17 cellular contexts compared by ENCODE assay signal in the genomic region with DNA sequence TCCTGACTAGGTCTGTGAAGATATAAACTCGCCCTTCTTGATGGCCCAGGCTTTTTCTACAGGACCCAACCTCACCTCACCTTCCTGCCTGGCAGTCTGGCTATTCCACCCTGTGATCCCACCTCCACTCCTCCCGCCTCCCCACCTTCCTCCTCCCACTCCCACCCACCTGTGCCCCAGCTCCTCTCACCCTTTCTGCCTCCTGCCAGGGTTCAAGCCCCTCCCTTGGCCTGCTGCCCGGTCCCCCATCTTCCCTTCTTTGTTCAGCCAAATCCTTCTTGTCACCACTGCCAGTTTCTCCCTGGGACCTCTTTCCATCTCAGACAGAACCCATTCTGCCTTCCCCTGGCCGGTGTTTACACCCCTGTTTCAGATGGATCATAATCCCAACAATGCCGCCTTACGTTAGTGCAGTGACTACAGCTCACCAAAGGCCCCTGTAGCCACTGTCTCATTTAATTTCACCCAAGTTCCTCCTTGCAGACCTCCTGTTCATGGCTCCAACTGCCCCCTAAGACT.
DNase-seq lines count a peak whose midpoint lies in the region; ATAC-seq and TF ChIP-seq lines count a peak whose summit lies in the region.
"Had no signal": no experiment of that assay in that cellular context is flagged by ENCODE, and none has a peak within 500 bp of the region (broad histone marks: within the 10 kb centered on the region; RNA-seq: fewer than 3 reads in every experiment).

No MANE protein-coding gene starts in this region.

- ATAC-seq in activated naive CD8-positive, alpha-beta T cell treated with anti-CD3 and anti-CD28 coated beads, Interleukin-2, amount 50 U/mL, for 24 hours, result no peak
- ATAC-seq: A549 had no signal

- H3K36me3 Mint-ChIP-seq in activated naive CD8-positive, alpha-beta T cell treated with anti-CD3 and anti-CD28 coated beads, Interleukin-2, amount 50 U/mL, for 24 hours (ENCODE audit: low read depth), result peaks cover 51% of the 10 kb centered on the region

- peak overlapping the region; percentile 64 for H3K27ac Mint-ChIP-seq in activated naive CD8-positive, alpha-beta T cell treated with anti-CD3 and anti-CD28 coated beads, Interleukin-2, amount 50 U/mL, for 24 hours

- no peaks in the 10 kb centered on the region for H3K9me3 ChIP-seq in HEK293 (ENCODE audit: control insufficient read depth, insufficient read depth, low read depth, low read length)
- H3K9me3 ChIP-seq in sigmoid colon, result no peaks in the 10 kb centered on the region
- H3K9me3 ChIP-seq in A673 (ENCODE audit: low read depth, low read length, poor library complexity, severe bottlenecking), result no peaks in the 10 kb centered on the region
- H3K9me3 ChIP-seq: A549, Caco-2, MG63, Peyer's patch had no signal

- no peaks in the 10 kb centered on the region for H3K27me3 Mint-ChIP-seq in activated naive CD8-positive, alpha-beta T cell treated with anti-CD3 and anti-CD28 coated beads, Interleukin-2, amount 50 U/mL, for 24 hours

- TF ChIP-seq CTCF in HEK293 (tag by site-specific recombination; IDR thresholded peaks at IDR 0.05) (no peak), sigmoid colon (IDR thresholded peaks at IDR 0.05) (no peak), A673 (conservative IDR thresholded peaks at IDR 0.05; ENCODE audit: low read depth, low read length) (no peak)

- intact Hi-C loops in sigmoid colon (cut with DNase I), result no loop called here
- intact Hi-C loops in A673 (cut with micrococcal nuclease; ENCODE audit: unreplicated experiment), result no loop called here

- CTCF ChIA-PET in HEK293 (lab: Yijun Ruan, JAX) (no interaction called here), A673 (lab: Charles Lee) (no interaction called here)

- H3K36me3 ChIP-seq in HEK293 (ENCODE audit: control insufficient read depth in 2 of 2, insufficient read depth in 1 of 2, low read length in 2 of 2) (no peaks in the 10 kb centered on the region), sigmoid colon (no peaks in the 10 kb centered on the region), A673 (ENCODE audit: insufficient read depth, low read length, poor library complexity, severe bottlenecking) (no peaks in the 10 kb centered on the region)
- H3K36me3 ChIP-seq: MG63, Peyer's patch had no signal

- DNase-seq in activated T-cell treated with anti-CD3 and anti-CD28 coated beads, Interleukin-2, amount 50 U/mL, for 48 hours, result peak; percentile 2 to 13
- DNase-seq in activated T-cell treated with anti-CD3 and anti-CD28 coated beads for 4 hours (no peak), sigmoid colon (peak; percentile 54), A673 (ENCODE audit: low spot score) (no peak), C1 segment of cervical spinal cord (lab: John Stamatoyannopoulos, UW) (no peak), NCI-H510A (lab: John Stamatoyannopoulos, UW) (no peak)
- DNase-seq in activated naive CD8-positive, alpha-beta T cell treated with anti-CD3 and anti-CD28 coated beads, Interleukin-2, amount 50 U/mL, for 24 hours, result no peak
- DNase-seq: Caco-2, KG1, MG63, NCI-H1105, NCI-H1694 treated with DMSO at 0.1 percent for 48 hours, NCI-H345, NCI-H748 treated with DMSO at 0.1 percent for 48 hours, Peyer's patch had no signal

- POLR2A ChIA-PET in HEK293 (lab: Yijun Ruan, JAX) (no interaction called here), A673 (lab: Charles Lee; ENCODE audit: low non-redundant PET) (no interaction called here)

- peaks cover 37% of the 10 kb centered on the region for H3K4me1 Mint-ChIP-seq in activated naive CD8-positive, alpha-beta T cell treated with anti-CD3 and anti-CD28 coated beads, Interleukin-2, amount 50 U/mL, for 24 hours

- H3K27ac ChIP-seq in HEK293 (ENCODE audit: extremely low read depth, low read depth, low read length), result no peak overlapping the region
- no peak overlapping the region for H3K27ac ChIP-seq in sigmoid colon
- no peak overlapping the region for H3K27ac ChIP-seq in A673 (ENCODE audit: low read depth, low read length, poor library complexity, severe bottlenecking)
- H3K27ac ChIP-seq: A549, Peyer's patch had no signal

- H3K4me1 ChIP-seq in HEK293 (ENCODE audit: control insufficient read depth, insufficient read depth, low read length) (no peaks in the 10 kb centered on the region), sigmoid colon (peaks cover 0 to 7% (median 0%) of the 10 kb centered on the region in 4 donors), A673 (ENCODE audit: insufficient read depth, low read length, poor library complexity, severe bottlenecking) (peaks cover 19% of the 10 kb centered on the region)
- H3K4me1 ChIP-seq: A549, Caco-2, Peyer's patch had no signal

- no peaks in the 10 kb centered on the region for H3K27me3 ChIP-seq in sigmoid colon
- H3K27me3 ChIP-seq in A673 (replicated peaks; ENCODE audit: insufficient read depth, low read depth, low read length, poor library complexity), result no peaks in the 10 kb centered on the region
- H3K27me3 ChIP-seq: MG63, Peyer's patch had no signal

- H3K4me3 ChIP-seq in HEK293 (ENCODE audit: low read depth, low read length), result no peak overlapping the region
- no peak overlapping the region for H3K4me3 ChIP-seq in sigmoid colon
- no peak overlapping the region for H3K4me3 ChIP-seq in A673 (ENCODE audit: low read depth, low read length, poor library complexity, severe bottlenecking)
- H3K4me3 ChIP-seq: A549, MG63, Peyer's patch had no signal

- BruUV-seq in A673 (replicated peaks; lab: Mats Ljungman, UMichigan), result no TSS peak

- 92 to 94% methylated on average over 6 of the region's 6 CpGs for WGBS in sigmoid colon, 2 donors

- TF ChIP-seq EP300 in sigmoid colon (IDR thresholded peaks at IDR 0.05), result no peak

- H3K4me3 Mint-ChIP-seq in activated naive CD8-positive, alpha-beta T cell treated with anti-CD3 and anti-CD28 coated beads, Interleukin-2, amount 50 U/mL, for 24 hours, result no peak overlapping the region

- no peak for TF ChIP-seq POLR2A in sigmoid colon (IDR thresholded peaks at IDR 0.05)

- no peaks in the 10 kb centered on the region for H3K9me3 Mint-ChIP-seq in activated naive CD8-positive, alpha-beta T cell treated with anti-CD3 and anti-CD28 coated beads, Interleukin-2, amount 50 U/mL, for 24 hours

TF ChIP-seq in HEK293, 187 proteins besides CTCF, POLR2A, EP300 and RAD21:
- TF ChIP-seq ZFHX2 (tag by site-specific recombination; conservative IDR thresholded peaks at IDR 0.05) (peak; percentile 90), EGR2 (tag by site-specific recombination; IDR thresholded peaks at IDR 0.05; ENCODE audit: low read depth) (peak; percentile 80), ZNF423 (tag by site-specific recombination; IDR thresholded peaks at IDR 0.05) (no peak), ZXDB (tag by site-specific recombination; IDR thresholded peaks at IDR 0.05) (no peak)
- TF ChIP-seq, protein P1, sequence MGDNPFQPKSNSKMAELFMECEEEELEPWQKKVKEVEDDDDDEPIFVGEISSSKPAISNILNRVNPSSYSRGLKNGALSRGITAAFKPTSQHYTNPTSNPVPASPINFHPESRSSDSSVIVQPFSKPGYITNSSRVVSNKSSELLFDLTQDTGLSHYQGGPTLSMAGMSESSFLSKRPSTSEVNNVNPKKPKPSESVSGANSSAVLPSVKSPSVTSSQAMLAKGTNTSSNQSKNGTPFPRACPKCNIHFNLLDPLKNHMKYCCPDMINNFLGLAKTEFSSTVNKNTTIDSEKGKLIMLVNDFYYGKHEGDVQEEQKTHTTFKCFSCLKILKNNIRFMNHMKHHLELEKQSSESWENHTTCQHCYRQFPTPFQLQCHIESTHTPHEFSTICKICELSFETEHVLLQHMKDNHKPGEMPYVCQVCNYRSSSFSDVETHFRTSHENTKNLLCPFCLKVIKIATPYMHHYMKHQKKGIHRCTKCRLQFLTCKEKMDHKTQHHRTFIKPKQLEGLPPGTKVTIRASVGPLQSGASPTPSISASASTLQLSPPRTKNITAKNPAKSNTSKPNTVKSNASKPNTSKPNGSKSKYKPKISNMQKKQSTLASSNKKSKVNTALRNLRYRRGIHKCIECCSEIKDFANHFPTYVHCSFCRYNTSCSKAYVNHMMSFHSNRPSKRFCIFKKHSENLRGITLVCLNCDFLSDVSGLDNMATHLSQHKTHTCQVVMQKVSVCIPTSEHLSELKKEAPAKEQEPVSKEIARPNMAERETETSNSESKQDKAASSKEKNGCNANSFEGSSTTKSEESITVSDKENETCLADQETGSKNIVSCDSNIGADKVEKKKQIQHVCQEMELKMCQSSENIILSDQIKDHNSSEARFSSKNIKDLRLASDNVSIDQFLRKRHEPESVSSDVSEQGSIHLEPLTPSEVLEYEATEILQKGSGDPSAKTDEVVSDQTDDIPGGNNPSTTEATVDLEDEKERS (tag by site-specific recombination; IDR thresholded peaks at IDR 0.05), result no peak

Comparison
In these comparisons a context has a peak if more than half of its experiments do, and no peak if none do; other contexts are left out.
1. DNase-seq: peak in activated T-cell treated with anti-CD3 and anti-CD28 coated beads, Interleukin-2, amount 50 U/mL, for 48 hours (2 of 2) and sigmoid colon (single experiment); none in activated T-cell treated with anti-CD3 and anti-CD28 coated beads for 4 hours (single experiment), activated naive CD8-positive, alpha-beta T cell treated with anti-CD3 and anti-CD28 coated beads, Interleukin-2, amount 50 U/mL, for 24 hours (single experiment), A673 (single experiment), C1 segment of cervical spinal cord (0 of 14) and NCI-H510A (single experiment).